1 cellular context compared by ENCODE assay signal in genomic region chr2:121038431-121038830, GRCh38.
TF ChIP-seq lines count a peak whose summit lies in the region.

No MANE protein-coding gene starts in this region.

TF ChIP-seq in GM23338, 12 proteins besides CTCF, POLR2A, EP300 and RAD21 (continued from another document):
- TF ChIP-seq, protein P1, sequence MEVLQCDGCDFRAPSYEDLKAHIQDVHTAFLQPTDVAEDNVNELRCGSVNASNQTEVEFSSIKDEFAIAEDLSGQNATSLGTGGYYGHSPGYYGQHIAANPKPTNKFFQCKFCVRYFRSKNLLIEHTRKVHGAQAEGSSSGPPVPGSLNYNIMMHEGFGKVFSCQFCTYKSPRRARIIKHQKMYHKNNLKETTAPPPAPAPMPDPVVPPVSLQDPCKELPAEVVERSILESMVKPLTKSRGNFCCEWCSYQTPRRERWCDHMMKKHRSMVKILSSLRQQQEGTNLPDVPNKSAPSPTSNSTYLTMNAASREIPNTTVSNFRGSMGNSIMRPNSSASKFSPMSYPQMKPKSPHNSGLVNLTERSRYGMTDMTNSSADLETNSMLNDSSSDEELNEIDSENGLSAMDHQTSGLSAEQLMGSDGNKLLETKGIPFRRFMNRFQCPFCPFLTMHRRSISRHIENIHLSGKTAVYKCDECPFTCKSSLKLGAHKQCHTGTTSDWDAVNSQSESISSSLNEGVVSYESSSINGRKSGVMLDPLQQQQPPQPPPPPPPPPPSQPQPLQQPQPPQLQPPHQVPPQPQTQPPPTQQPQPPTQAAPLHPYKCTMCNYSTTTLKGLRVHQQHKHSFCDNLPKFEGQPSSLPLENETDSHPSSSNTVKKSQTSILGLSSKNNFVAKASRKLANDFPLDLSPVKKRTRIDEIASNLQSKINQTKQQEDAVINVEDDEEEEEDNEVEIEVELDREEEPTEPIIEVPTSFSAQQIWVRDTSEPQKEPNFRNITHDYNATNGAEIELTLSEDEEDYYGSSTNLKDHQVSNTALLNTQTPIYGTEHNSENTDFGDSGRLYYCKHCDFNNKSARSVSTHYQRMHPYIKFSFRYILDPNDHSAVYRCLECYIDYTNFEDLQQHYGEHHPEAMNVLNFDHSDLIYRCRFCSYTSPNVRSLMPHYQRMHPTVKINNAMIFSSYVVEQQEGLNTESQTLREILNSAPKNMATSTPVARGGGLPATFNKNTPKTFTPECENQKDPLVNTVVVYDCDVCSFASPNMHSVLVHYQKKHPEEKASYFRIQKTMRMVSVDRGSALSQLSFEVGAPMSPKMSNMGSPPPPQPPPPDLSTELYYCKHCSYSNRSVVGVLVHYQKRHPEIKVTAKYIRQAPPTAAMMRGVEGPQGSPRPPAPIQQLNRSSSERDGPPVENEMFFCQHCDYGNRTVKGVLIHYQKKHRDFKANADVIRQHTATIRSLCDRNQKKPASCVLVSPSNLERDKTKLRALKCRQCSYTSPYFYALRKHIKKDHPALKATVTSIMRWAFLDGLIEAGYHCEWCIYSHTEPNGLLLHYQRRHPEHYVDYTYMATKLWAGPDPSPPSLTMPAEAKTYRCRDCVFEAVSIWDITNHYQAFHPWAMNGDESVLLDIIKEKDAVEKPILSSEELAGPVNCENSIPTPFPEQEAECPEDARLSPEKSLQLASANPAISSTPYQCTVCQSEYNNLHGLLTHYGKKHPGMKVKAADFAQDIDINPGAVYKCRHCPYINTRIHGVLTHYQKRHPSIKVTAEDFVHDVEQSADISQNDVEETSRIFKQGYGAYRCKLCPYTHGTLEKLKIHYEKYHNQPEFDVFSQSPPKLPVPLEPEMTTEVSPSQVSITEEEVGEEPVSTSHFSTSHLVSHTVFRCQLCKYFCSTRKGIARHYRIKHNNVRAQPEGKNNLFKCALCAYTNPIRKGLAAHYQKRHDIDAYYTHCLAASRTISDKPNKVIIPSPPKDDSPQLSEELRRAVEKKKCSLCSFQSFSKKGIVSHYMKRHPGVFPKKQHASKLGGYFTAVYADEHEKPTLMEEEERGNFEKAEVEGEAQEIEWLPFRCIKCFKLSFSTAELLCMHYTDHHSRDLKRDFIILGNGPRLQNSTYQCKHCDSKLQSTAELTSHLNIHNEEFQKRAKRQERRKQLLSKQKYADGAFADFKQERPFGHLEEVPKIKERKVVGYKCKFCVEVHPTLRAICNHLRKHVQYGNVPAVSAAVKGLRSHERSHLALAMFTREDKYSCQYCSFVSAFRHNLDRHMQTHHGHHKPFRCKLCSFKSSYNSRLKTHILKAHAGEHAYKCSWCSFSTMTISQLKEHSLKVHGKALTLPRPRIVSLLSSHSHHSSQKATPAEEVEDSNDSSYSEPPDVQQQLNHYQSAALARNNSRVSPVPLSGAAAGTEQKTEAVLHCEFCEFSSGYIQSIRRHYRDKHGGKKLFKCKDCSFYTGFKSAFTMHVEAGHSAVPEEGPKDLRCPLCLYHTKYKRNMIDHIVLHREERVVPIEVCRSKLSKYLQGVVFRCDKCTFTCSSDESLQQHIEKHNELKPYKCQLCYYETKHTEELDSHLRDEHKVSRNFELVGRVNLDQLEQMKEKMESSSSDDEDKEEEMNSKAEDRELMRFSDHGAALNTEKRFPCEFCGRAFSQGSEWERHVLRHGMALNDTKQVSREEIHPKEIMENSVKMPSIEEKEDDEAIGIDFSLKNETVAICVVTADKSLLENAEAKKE (CRISPR knock-in tag; IDR thresholded peaks at IDR 0.05), result no peak
- TF ChIP-seq EZH2 (IDR thresholded peaks at IDR 0.05; ENCODE audit: low read depth, unreplicated experiment), result no peak
TF ChIP-seq in GM23338: peak in this region for 0.
